ENCODE assay signal across 8 cellular contexts in genomic region chr3:141051641-141052569, GRCh38. TPM values are rescaled to one million over a fixed set of nuclear protein-coding genes. Genes with fewer than 3 reads are reported as not detected.
DNase-seq lines count a peak whose midpoint lies in the region; ATAC-seq and TF ChIP-seq lines count a peak whose summit lies in the region.

No MANE protein-coding gene starts in this region.

- CTCF ChIA-PET in activated naive CD4-positive, alpha-beta T cell treated with anti-CD3 and anti-CD28 coated beads, Interleukin-2, amount 10 ng/mL, durations not matched to agents 7 days and 5 days (lab: Charles Lee): interaction anchor here (2.0 kb wide), 1 partner anchor 52 kb away, joined by 8 read pairs; no protein-coding TSS in a partner anchor

- DNase-seq in NCI-H82 (lab: John Stamatoyannopoulos, UW) (peak; percentile 79), NCI-H82 treated with DMSO at 0.1 percent for 48 hours (lab: John Stamatoyannopoulos, UW; ENCODE audit: unreplicated experiment) (no peak), iris pigment epithelial cell (ENCODE audit: low read depth) (peak; percentile 37), testis (no peak), NK-92 (lab: John Stamatoyannopoulos, UW; ENCODE audit: unreplicated experiment) (no peak)
- DNase-seq in activated naive CD8-positive, alpha-beta T cell treated with anti-CD3 and anti-CD28 coated beads for 36 hours: peak; percentile 6
- DNase-seq in activated naive CD4-positive, alpha-beta T cell treated with anti-CD3 and anti-CD28 coated beads, Interleukin-2, amount 10 ng/mL, durations not matched to agents 7 days and 5 days: no peak

- 0 to 1% methylated on average over 28 to 51 of the region's 64 CpGs for WGBS in testis, 2 donors

- H3K27me3 ChIP-seq in testis: no peaks in the 10 kb centered on the region

- no peaks in the 10 kb centered on the region for H3K9me3 ChIP-seq in testis

- no peak overlapping the region for H3K27ac Mint-ChIP-seq in activated naive CD8-positive, alpha-beta T cell treated with anti-CD3 and anti-CD28 coated beads for 36 hours
- H3K27ac Mint-ChIP-seq in activated naive CD4-positive, alpha-beta T cell treated with anti-CD3 and anti-CD28 coated beads, Interleukin-2, amount 10 ng/mL, durations not matched to agents 7 days and 5 days: no peak overlapping the region

- intact Hi-C loops in testis (cut with DNase I; ENCODE audit: low total_unique reads): no loop called here

- peaks cover 72% of the 10 kb centered on the region for H3K27me3 Mint-ChIP-seq in activated naive CD8-positive, alpha-beta T cell treated with anti-CD3 and anti-CD28 coated beads for 36 hours
- H3K27me3 Mint-ChIP-seq in activated naive CD4-positive, alpha-beta T cell treated with anti-CD3 and anti-CD28 coated beads, Interleukin-2, amount 10 ng/mL, durations not matched to agents 7 days and 5 days: peaks cover 87% of the 10 kb centered on the region

- no peaks in the 10 kb centered on the region for H3K36me3 Mint-ChIP-seq in activated naive CD8-positive, alpha-beta T cell treated with anti-CD3 and anti-CD28 coated beads for 36 hours
- H3K36me3 Mint-ChIP-seq in activated naive CD4-positive, alpha-beta T cell treated with anti-CD3 and anti-CD28 coated beads, Interleukin-2, amount 10 ng/mL, durations not matched to agents 7 days and 5 days: no peaks in the 10 kb centered on the region

- no peaks in the 10 kb centered on the region for H3K36me3 ChIP-seq in testis (ENCODE audit: low read depth, missing control alignments)

- H3K4me3 ChIP-seq in testis: peak overlapping the region; percentile 29 to 30

- peaks cover 8% of the 10 kb centered on the region for H3K4me1 ChIP-seq in testis

- H3K4me3 Mint-ChIP-seq in activated naive CD8-positive, alpha-beta T cell treated with anti-CD3 and anti-CD28 coated beads for 36 hours: peak overlapping the region; percentile 44
- H3K4me3 Mint-ChIP-seq in activated naive CD4-positive, alpha-beta T cell treated with anti-CD3 and anti-CD28 coated beads, Interleukin-2, amount 10 ng/mL, durations not matched to agents 7 days and 5 days: no peak overlapping the region

- H3K9me3 Mint-ChIP-seq in activated naive CD8-positive, alpha-beta T cell treated with anti-CD3 and anti-CD28 coated beads for 36 hours: no peaks in the 10 kb centered on the region
- H3K9me3 Mint-ChIP-seq in activated naive CD4-positive, alpha-beta T cell treated with anti-CD3 and anti-CD28 coated beads, Interleukin-2, amount 10 ng/mL, durations not matched to agents 7 days and 5 days: no peaks in the 10 kb centered on the region

- no peak for TF ChIP-seq POLR2A in testis (IDR thresholded peaks at IDR 0.05)

- ATAC-seq in HG03521 (IDR thresholded peaks at IDR 0.05; ENCODE audit: unreplicated experiment): no peak

- no peak for TF ChIP-seq CTCF in testis (IDR thresholded peaks at IDR 0.05)

- H3K27ac ChIP-seq in testis: no peak overlapping the region

- peaks cover 13% of the 10 kb centered on the region for H3K4me1 Mint-ChIP-seq in activated naive CD8-positive, alpha-beta T cell treated with anti-CD3 and anti-CD28 coated beads for 36 hours
- peaks cover 13% of the 10 kb centered on the region for H3K4me1 Mint-ChIP-seq in activated naive CD4-positive, alpha-beta T cell treated with anti-CD3 and anti-CD28 coated beads, Interleukin-2, amount 10 ng/mL, durations not matched to agents 7 days and 5 days

RNA-seq across cellular contexts. Expression of gene SPSB4, which starts 0.8 kb away (rescaled TPM):
- total RNA-seq in activated naive CD8-positive, alpha-beta T cell treated with anti-CD3 and anti-CD28 coated beads for 36 hours: not detected
- 10 to 100 TPM in 1 of 2 donors, 1 to 10 TPM in 1; 7.4 to 10.8 TPM for total RNA-seq in testis
- 34.5 TPM for polyA plus RNA-seq in testis (ENCODE audit: insufficient read depth, low read depth, low replicate concordance)

Comparison
In these comparisons a context has a peak if more than half of its experiments do, and no peak if none do; other contexts are left out.
1. DNase-seq: peak in NCI-H82 (single experiment), activated naive CD8-positive, alpha-beta T cell treated with anti-CD3 and anti-CD28 coated beads for 36 hours (single experiment) and iris pigment epithelial cell (single experiment); none in NCI-H82 treated with DMSO at 0.1 percent for 48 hours (single experiment), testis (single experiment), NK-92 (single experiment) and activated naive CD4-positive, alpha-beta T cell treated with anti-CD3 and anti-CD28 coated beads, Interleukin-2, amount 10 ng/mL, durations not matched to agents 7 days and 5 days (single experiment).
2. RNA of gene SPSB4, which starts 0.8 kb away (total RNA-seq): 7.4 to 10.8 TPM in testis; not detected in activated naive CD8-positive, alpha-beta T cell treated with anti-CD3 and anti-CD28 coated beads for 36 hours; every median in the first group is over 4 times any median in the second.